Comparison of ENCODE assay signal across 14 cellular contexts in genomic region chr19:5934779-5935472, GRCh38. TPM values are rescaled to one million over a fixed set of nuclear protein-coding genes. Genes with fewer than 3 reads are reported as not detected.
DNase-seq lines count a peak whose midpoint lies in the region; ATAC-seq and TF ChIP-seq lines count a peak whose summit lies in the region.
"Had no signal": no experiment of that assay in that cellular context is flagged by ENCODE, and none has a peak within 500 bp of the region (broad histone marks: within the 10 kb centered on the region; RNA-seq: fewer than 3 reads in every experiment).

No MANE protein-coding gene starts in this region.

- H3K9me3 Mint-ChIP-seq in activated T-cell treated with anti-CD3 and anti-CD28 coated beads, Interleukin-2, amount 50 U/mL, for 72 hours: no peaks in the 10 kb centered on the region
- H3K9me3 Mint-ChIP-seq in endothelial cell (ENCODE audit: unreplicated experiment) (no peaks in the 10 kb centered on the region), type B pancreatic cell (no peaks in the 10 kb centered on the region)

- peaks cover 19% of the 10 kb centered on the region for H3K4me1 ChIP-seq in mesodermal cell (ENCODE audit: control insufficient read depth, insufficient read depth, low read length, poor library complexity, severe bottlenecking)
- H3K4me1 ChIP-seq: A549 had no signal

- peak overlapping the region; percentile 31 for H3K27ac Mint-ChIP-seq in activated T-cell treated with anti-CD3 and anti-CD28 coated beads, Interleukin-2, amount 50 U/mL, for 72 hours
- H3K27ac Mint-ChIP-seq in endothelial cell (ENCODE audit: unreplicated experiment): peak overlapping the region; percentile 24
- peak overlapping the region; percentile 61 for H3K27ac Mint-ChIP-seq in type B pancreatic cell

- no peak for DNase-seq in activated T-cell treated with anti-CD3 and anti-CD28 coated beads, Interleukin-2, amount 50 U/mL, for 72 hours
- DNase-seq in activated T-cell treated with anti-CD3 and anti-CD28 coated beads, Interleukin-2, amount 50 U/mL, for 1 hour: no peak
- DNase-seq in endothelial cell (ENCODE audit: low spot score): no peak
- no peak for DNase-seq in type B pancreatic cell (ENCODE audit: extremely low spot score, unreplicated experiment)
- no peak for DNase-seq in iPS-NIHi11 (ENCODE audit: low spot score)
- DNase-seq: activated CD4-positive, alpha-beta T cell treated with anti-CD3 and anti-CD28 coated beads for 1 hour; hippocampal formation; NCI-H1105 treated with DMSO at 0.1 percent for 48 hours; occipital lobe; RPMI8226 had no signal

- H3K27ac ChIP-seq in mesodermal cell (ENCODE audit: low read depth, low read length, severe bottlenecking): peak overlapping the region; percentile 59
- H3K27ac ChIP-seq: A549 had no signal

- 93 to 95% methylated on average over 8 to 11 of the region's 16 CpGs for WGBS in mesodermal cell (ENCODE audit: insufficient coverage in 2 of 2), 2 experiments

- H3K36me3 Mint-ChIP-seq in activated T-cell treated with anti-CD3 and anti-CD28 coated beads, Interleukin-2, amount 50 U/mL, for 72 hours (ENCODE audit: insufficient read depth in 2 of 2): peaks cover 3 to 20% of the 10 kb centered on the region in 2 donors
- peaks cover 22% of the 10 kb centered on the region for H3K36me3 Mint-ChIP-seq in endothelial cell (ENCODE audit: low read depth, unreplicated experiment)
- H3K36me3 Mint-ChIP-seq in type B pancreatic cell: peaks cover 3% of the 10 kb centered on the region

- no peaks in the 10 kb centered on the region for H3K9me3 ChIP-seq in mesodermal cell (ENCODE audit: control insufficient read depth, low read length)
- H3K9me3 ChIP-seq: A549 had no signal

- peaks cover 5% of the 10 kb centered on the region for H3K4me1 Mint-ChIP-seq in activated T-cell treated with anti-CD3 and anti-CD28 coated beads, Interleukin-2, amount 50 U/mL, for 72 hours (ENCODE audit: low read depth)
- H3K4me1 Mint-ChIP-seq in endothelial cell (ENCODE audit: unreplicated experiment): peaks cover 10% of the 10 kb centered on the region
- H3K4me1 Mint-ChIP-seq in type B pancreatic cell (ENCODE audit: unreplicated experiment): peaks cover 29% of the 10 kb centered on the region

- peaks cover 82% of the 10 kb centered on the region for H3K36me3 ChIP-seq in mesodermal cell (ENCODE audit: control insufficient read depth, insufficient read depth, low read length)

- ATAC-seq in activated T-cell treated with anti-CD3 and anti-CD28 coated beads, Interleukin-2, amount 50 U/mL, for 72 hours (replicated peaks in 1 of 2): no peak
- ATAC-seq in GM21423 (IDR thresholded peaks at IDR 0.05; ENCODE audit: unreplicated experiment): no peak
- no peak for ATAC-seq in GM21825 (IDR thresholded peaks at IDR 0.05; ENCODE audit: unreplicated experiment)
- ATAC-seq: A549 had no signal

- TF ChIP-seq CTCF in endothelial cell (IDR thresholded peaks at IDR 0.05; ENCODE audit: unreplicated experiment) (no peak), type B pancreatic cell (conservative IDR thresholded peaks at IDR 0.05) (no peak)

- H3K4me3 Mint-ChIP-seq in activated T-cell treated with anti-CD3 and anti-CD28 coated beads, Interleukin-2, amount 50 U/mL, for 72 hours: no peak overlapping the region
- H3K4me3 Mint-ChIP-seq in endothelial cell (ENCODE audit: unreplicated experiment) (no peak overlapping the region), type B pancreatic cell (peak overlapping the region; percentile 44)

- H3K4me3 ChIP-seq in mesodermal cell (ENCODE audit: extremely low read depth, insufficient read depth, low read length, poor library complexity, severe bottlenecking): no peak overlapping the region
- H3K4me3 ChIP-seq: A549 had no signal

- H3K27me3 Mint-ChIP-seq in activated T-cell treated with anti-CD3 and anti-CD28 coated beads, Interleukin-2, amount 50 U/mL, for 72 hours (ENCODE audit: low read depth): no peaks in the 10 kb centered on the region
- H3K27me3 Mint-ChIP-seq in endothelial cell (ENCODE audit: unreplicated experiment) (no peaks in the 10 kb centered on the region), type B pancreatic cell (no peaks in the 10 kb centered on the region)

RNA-seq across cellular contexts. Expression of gene CAPS, which starts 20.9 kb away (rescaled TPM):
- 10 to 100 TPM; 12.9 to 20.9 TPM for total RNA-seq in activated T-cell treated with anti-CD3 and anti-CD28 coated beads, Interleukin-2, amount 50 U/mL, for 72 hours
- total RNA-seq in endothelial cell (ENCODE audit: unreplicated experiment) (9.3 TPM), type B pancreatic cell (ENCODE audit: low replicate concordance) (13.9 and 14.1 TPM in 2 replicates)
- 3.2 TPM for polyA plus RNA-seq in mesodermal cell (2013, experiment 1 of 2)
- polyA plus RNA-seq in mesodermal cell (2013, experiment 2 of 2): 3.2 TPM

RNA-seq across cellular contexts. Expression of gene VMAC, which starts 30.3 kb away (rescaled TPM):
- total RNA-seq in activated T-cell treated with anti-CD3 and anti-CD28 coated beads, Interleukin-2, amount 50 U/mL, for 72 hours: 10 to 100 TPM in 1 of 2 donors, 1 to 10 TPM in 1; 8.7 to 10.5 TPM
- 8.9 TPM for total RNA-seq in endothelial cell (ENCODE audit: unreplicated experiment)
- polyA plus RNA-seq in mesodermal cell (2013, experiment 1 of 2): 3.7 TPM
- 2.8 TPM for polyA plus RNA-seq in mesodermal cell (2013, experiment 2 of 2)
- 7.1 and 7.4 TPM in 2 replicates for total RNA-seq in type B pancreatic cell (ENCODE audit: low replicate concordance)

RNA-seq across cellular contexts. Expression of gene NDUFA11, which starts 31.3 kb away (rescaled TPM):
- 100 to 1,000 TPM; 158 to 174 TPM for total RNA-seq in activated T-cell treated with anti-CD3 and anti-CD28 coated beads, Interleukin-2, amount 50 U/mL, for 72 hours
- total RNA-seq in endothelial cell (ENCODE audit: unreplicated experiment) (211 TPM), type B pancreatic cell (ENCODE audit: low replicate concordance) (253 and 265 TPM in 2 replicates)
- polyA plus RNA-seq in mesodermal cell (2013, experiment 1 of 2): 235 TPM
- 196 TPM for polyA plus RNA-seq in mesodermal cell (2013, experiment 2 of 2)

RNA-seq across cellular contexts. Expression of gene RANBP3, which starts 43.0 kb away (rescaled TPM):
- total RNA-seq in activated T-cell treated with anti-CD3 and anti-CD28 coated beads, Interleukin-2, amount 50 U/mL, for 72 hours: 100 to 1,000 TPM in 1 of 2 donors, 10 to 100 TPM in 1; 89.2 to 108 TPM
- total RNA-seq in endothelial cell (ENCODE audit: unreplicated experiment) (69.5 TPM), type B pancreatic cell (ENCODE audit: low replicate concordance) (75.5 and 92.4 TPM in 2 replicates)
- 62.1 TPM for polyA plus RNA-seq in mesodermal cell (2013, experiment 1 of 2)
- polyA plus RNA-seq in mesodermal cell (2013, experiment 2 of 2): 52.9 TPM
